32 cellular contexts compared by ENCODE assay signal in genomic region chr4:23106516-23106915, GRCh38.
"Had no signal": no experiment of that assay in that cellular context is flagged by ENCODE, and none has a peak within 500 bp of the region (broad histone marks: within the 10 kb centered on the region; RNA-seq: fewer than 3 reads in every experiment).

No MANE protein-coding gene starts in this region.

- H3K27ac ChIP-seq: adrenal gland, ascending aorta, body of pancreas, brain microvascular endothelial cell, breast epithelium, cardiac muscle cell had no signal

- H3K4me1 ChIP-seq: adrenal gland, ascending aorta, body of pancreas, breast epithelium had no signal

- H3K27me3 ChIP-seq: adrenal gland, ascending aorta, body of pancreas, brain microvascular endothelial cell, breast epithelium, cardiac muscle cell had no signal

- H3K36me3 ChIP-seq: adrenal gland, ascending aorta, brain microvascular endothelial cell, breast epithelium, cardiac muscle cell had no signal

- ATAC-seq: activated naive CD4-positive, alpha-beta T cell treated with anti-CD3 and anti-CD28 coated beads, Interleukin-2, amount 50 U/mL, for 72 hours; activated naive CD8-positive, alpha-beta T cell treated with anti-CD3 and anti-CD28 coated beads, Interleukin-2, amount 50 U/mL, for 24 hours; activated T-cell treated with anti-CD3 and anti-CD28 coated beads, Interleukin-2, amount 50 U/mL, for 4 hours; activated T-cell treated with anti-CD3 and anti-CD28 coated beads, Interleukin-2, amount 50 U/mL, for 72 hours; activated T-helper 17 cell treated with anti-CD3 and anti-CD28 coated beads, Interleukin-2, amount 50 U/mL, for 72 hours; body of pancreas had no signal

- H3K9me3 ChIP-seq: adrenal gland, ascending aorta, body of pancreas, breast epithelium had no signal

- DNase-seq: activated effector memory CD4-positive, alpha-beta T cell treated with anti-CD3 and anti-CD28 coated beads, Interleukin-2, amount 50 U/mL, for 16 hours; activated effector memory CD4-positive, alpha-beta T cell treated with Interleukin-2 at 50 U/mL for 16 hours; activated gamma-delta T cell; activated gamma-delta T cell treated with Interleukin-2 at 50 U/mL for 16 hours; activated naive CD4-positive, alpha-beta T cell; activated naive CD4-positive, alpha-beta T cell treated with anti-CD3 and anti-CD28 coated beads for 36 hours; activated naive CD4-positive, alpha-beta T cell treated with anti-CD3 and anti-CD28 coated beads, Interleukin-2, amount 10 ng/mL, durations not matched to agents 7 days and 5 days; activated naive CD4-positive, alpha-beta T cell treated with anti-CD3 and anti-CD28 coated beads, Interleukin-2, amount 50 U/mL, for 16 hours; activated naive CD4-positive, alpha-beta T cell treated with Interleukin-2 at 50 U/mL for 16 hours; activated naive CD8-positive, alpha-beta T cell treated with anti-CD3 and anti-CD28 coated beads for 36 hours; activated naive CD8-positive, alpha-beta T cell treated with anti-CD3 and anti-CD28 coated beads, Interleukin-2, amount 10 ng/mL, durations not matched to agents 7 days and 5 days; activated naive CD8-positive, alpha-beta T cell treated with anti-CD3 and anti-CD28 coated beads, Interleukin-2, amount 50 U/mL, for 24 hours; activated T-cell treated with anti-CD3 and anti-CD28 coated beads, Interleukin-2, amount 50 U/mL, for 24 hours; activated T-cell treated with anti-CD3 and anti-CD28 coated beads, Interleukin-2, amount 50 U/mL, for 4 hours; activated T-cell treated with anti-CD3 and anti-CD28 coated beads, Interleukin-2, amount 50 U/mL, for 48 hours; activated T-cell treated with anti-CD3 and anti-CD28 coated beads, Interleukin-2, amount 50 U/mL, for 72 hours; adrenal gland; amniotic stem cell; amygdala; anterior cingulate cortex; aorta; body of pancreas; brain microvascular endothelial cell; central memory CD4-positive, alpha-beta T cell; cerebellar nuclear complex had no signal

- FAIRE-seq: astrocyte, bronchial epithelial cell had no signal

- H3K4me3 ChIP-seq: adrenal gland, ascending aorta, body of pancreas, breast epithelium, cardiac muscle cell had no signal
